ENCODE assay signal across 11 cellular contexts in genomic region chrX:147948531-147948930, GRCh38. TPM values are rescaled to one million over a fixed set of nuclear protein-coding genes. Genes with fewer than 3 reads are reported as not detected.
"Had no signal": no experiment of that assay in that cellular context is flagged by ENCODE, and none has a peak within 500 bp of the region (broad histone marks: within the 10 kb centered on the region; RNA-seq: fewer than 3 reads in every experiment).

No MANE protein-coding gene starts in this region.

- H3K9me3 Mint-ChIP-seq: HFFc6, IgD-negative memory B cell had no signal

- H3K4me1 Mint-ChIP-seq: IgD-negative memory B cell had no signal

- H3K27ac Mint-ChIP-seq: HFFc6, IgD-negative memory B cell had no signal

- H3K36me3 Mint-ChIP-seq: IgD-negative memory B cell had no signal

- H3K27ac ChIP-seq: GM23248, HL-60 had no signal

- H2AFZ ChIP-seq: GM23248 had no signal

- H3K27me3 Mint-ChIP-seq: IgD-negative memory B cell had no signal

- FAIRE-seq: HepG2 had no signal

- H3K9me3 ChIP-seq: HAP-1 had no signal

- H3K4me3 ChIP-seq: GM23248, HAP-1 had no signal

- H3K4me3 Mint-ChIP-seq: HFFc6, IgD-negative memory B cell had no signal

- DNase-seq: GM23248, GOT3, H7, HFFc6 had no signal

- ATAC-seq: HCT116, HepG2 had no signal

- H3K9ac ChIP-seq: GM23248 had no signal

RNA-seq across cellular contexts. Expression of gene FMR1NB, which starts 32.6 kb away (rescaled TPM):
- total RNA-seq: GM23248, H4, H7, HepG2, HFFc6, HT1080 had no signal
- polyA plus RNA-seq: GM23248, HepG2, IgD-negative memory B cell had no signal
